23 cellular contexts compared by ENCODE assay signal in the genomic region with DNA sequence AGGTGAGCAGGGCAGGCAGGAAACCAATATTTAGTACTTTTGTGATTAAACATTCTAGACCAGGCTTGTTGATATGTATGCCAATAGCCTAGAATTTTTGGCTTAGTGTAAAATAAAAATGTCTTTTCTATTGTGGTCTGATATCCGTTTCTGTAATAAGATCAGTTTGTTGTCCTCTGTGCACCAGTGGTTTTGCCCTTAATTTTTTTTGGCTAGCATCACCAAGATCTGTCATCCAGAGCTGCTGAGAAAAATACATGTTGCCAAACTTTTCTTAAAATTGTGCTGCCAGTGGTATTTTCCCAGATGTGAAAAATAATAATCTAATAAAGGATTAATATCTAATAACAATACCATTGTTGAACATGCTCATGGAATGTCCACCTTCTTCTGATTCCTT.
"Had no signal": no experiment of that assay in that cellular context is flagged by ENCODE, and none has a peak within 500 bp of the region (broad histone marks: within the 10 kb centered on the region; RNA-seq: fewer than 3 reads in every experiment).

No MANE protein-coding gene starts in this region.

- H3K4me1 ChIP-seq: gastroesophageal sphincter, left ventricle myocardium inferior, prostate gland, right atrium auricular region had no signal

- H3K27me3 ChIP-seq: gastroesophageal sphincter, ovary, right atrium auricular region, tibial nerve had no signal

- H3K27ac ChIP-seq: coronary artery, gastroesophageal sphincter, left ventricle myocardium inferior, ovary, prostate gland, right atrium auricular region, tibial nerve, WERI-Rb-1 had no signal

- H3K36me3 ChIP-seq: gastroesophageal sphincter, left ventricle myocardium inferior, ovary, prostate gland, right atrium auricular region, tibial nerve, WERI-Rb-1 had no signal

- H3K9me3 ChIP-seq: gastroesophageal sphincter, left ventricle myocardium inferior, ovary, prostate gland, right atrium auricular region, tibial nerve had no signal

- DNase-seq: activated CD4-positive, alpha-beta T cell treated with anti-CD3 and anti-CD28 coated beads, Interleukin-2, amount 50 U/mL, for 1 hour; activated CD4-positive, CD25-positive, alpha-beta regulatory T cell treated with anti-CD3 and anti-CD28 coated beads, Interleukin-2, amount 50 U/mL, for 72 hours; activated CD8-positive, alpha-beta T cell treated with anti-CD3 and anti-CD28 coated beads, Interleukin-2, amount 10 ng/mL, durations not matched to agents 7 days and 5 days; activated gamma-delta T cell; activated naive CD4-positive, alpha-beta T cell treated with anti-CD3 and anti-CD28 coated beads, Interleukin-2, amount 50 U/mL, for 16 hours; activated naive CD8-positive, alpha-beta T cell treated with anti-CD3 and anti-CD28 coated beads, Interleukin-2, amount 50 U/mL, for 24 hours; aorta; endodermal cell; head of caudate nucleus; hypothalamus; left ventricle myocardium inferior; midbrain; ovary; stimulated activated CD4-positive, alpha-beta T cell treated with anti-CD3 and anti-CD28 coated beads, Interleukin-12 subunit alpha, Interleukin-12 subunit beta, amount 100 ng/mL, for 4 hours; stimulated activated CD4-positive, alpha-beta T cell treated with anti-CD3 and anti-CD28 coated beads, Interleukin-4, amount 100 ng/mL, for 4 hours; stimulated activated naive CD8-positive, alpha-beta T cell treated with anti-CD3 and anti-CD28 coated beads, Interleukin-15, Interleukin-2, amounts not matched to agents 100 U/mL and 50 U/mL, for 24 hours; T-helper 1 cell; WERI-Rb-1 had no signal

- H3K4me3 ChIP-seq: coronary artery, gastroesophageal sphincter, left ventricle myocardium inferior, ovary, prostate gland, right atrium auricular region, tibial nerve had no signal
